In the genomic region with DNA sequence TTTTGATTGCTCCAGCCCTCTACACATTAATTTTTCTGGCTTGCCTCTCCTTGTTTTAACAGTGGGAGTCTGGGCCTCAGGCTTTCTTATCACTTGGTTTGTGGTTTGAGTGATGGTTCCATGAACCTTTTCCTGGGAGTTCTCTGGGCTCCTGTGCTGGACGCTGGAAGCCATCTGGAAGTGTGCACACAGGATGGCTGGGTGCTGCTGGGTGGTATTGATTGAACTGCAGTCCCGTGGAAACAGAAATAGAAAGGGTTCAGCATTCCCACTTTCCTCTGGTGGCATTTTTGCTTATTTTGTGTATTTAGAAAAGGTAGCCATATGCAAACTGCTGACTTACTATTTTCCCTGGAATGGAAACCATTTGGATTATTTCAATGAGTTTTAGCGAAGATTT, we compare ENCODE assay signal across 12 cellular contexts. TPM values are rescaled to one million over a fixed set of nuclear protein-coding genes. Genes with fewer than 3 reads are reported as not detected.
A peak's percentile ranks its signal among the peaks of the same experiment; 100 is the strongest.
DNase-seq lines count a peak whose midpoint lies in the region; ATAC-seq and TF ChIP-seq lines count a peak whose summit lies in the region.
"Had no signal": no experiment of that assay in that cellular context is flagged by ENCODE, and none has a peak within 500 bp of the region (broad histone marks: within the 10 kb centered on the region; RNA-seq: fewer than 3 reads in every experiment).

No MANE protein-coding gene starts in this region.

- H3K9ac ChIP-seq in mammary epithelial cell (ENCODE audit: insufficient read depth, low read length) = no peak overlapping the region

- H3K27me3 ChIP-seq in breast epithelium (no peaks in the 10 kb centered on the region), mammary epithelial cell (ENCODE audit: insufficient read depth, low read length) (no peaks in the 10 kb centered on the region), dorsolateral prefrontal cortex (no peaks in the 10 kb centered on the region), muscle layer of duodenum (ENCODE audit: low read depth, low read length) (no peaks in the 10 kb centered on the region), uterus (no peaks in the 10 kb centered on the region)

- dilution Hi-C loops in mammary epithelial cell (cut with HindIII; ENCODE audit: low sequenced_read_pairs) = no loop called here

- H3K27ac ChIP-seq in breast epithelium = peak overlapping the region; percentile 2 to 41
- H3K27ac ChIP-seq in mammary epithelial cell (ENCODE audit: insufficient read depth, low read depth, low read length) = no peak overlapping the region
- peak overlapping the region in 38 of 59 donors; percentile 1 to 69 (median 27) for H3K27ac ChIP-seq in dorsolateral prefrontal cortex
- peak overlapping the region; percentile 72 for H3K27ac ChIP-seq in muscle layer of duodenum (ENCODE audit: low read length)
- peak overlapping the region; percentile 74 to 93 for H3K27ac ChIP-seq in uterus

- H3K9me3 ChIP-seq in breast epithelium (no peaks in the 10 kb centered on the region), mammary epithelial cell (replicated peaks; ENCODE audit: insufficient read depth, low read length) (no peaks in the 10 kb centered on the region), muscle layer of duodenum (ENCODE audit: control insufficient read depth in 1 of 2, low read length in 2 of 2) (no peaks in the 10 kb centered on the region), uterus (no peaks in the 10 kb centered on the region)

- CTCF ChIA-PET in mammary epithelial cell (lab: Charles Lee; ENCODE audit: low non-redundant PET) = no interaction called here

- no peak overlapping the region for H3K4me3 ChIP-seq in breast epithelium
- no peak overlapping the region for H3K4me3 ChIP-seq in mammary epithelial cell (replicated peaks in 1 of 3; ENCODE audit: insufficient read depth in 1 of 3, low read depth in 2 of 3, low read length in 3 of 3)
- H3K4me3 ChIP-seq in dorsolateral prefrontal cortex = peak overlapping the region in 8 of 59 donors; percentile 1 to 40 (median 19)
- H3K4me3 ChIP-seq in muscle layer of duodenum (ENCODE audit: low read depth in 1 of 2, low read length in 2 of 2) = peak overlapping the region; percentile 16 to 18
- H3K4me3 ChIP-seq in uterus = peak overlapping the region; percentile 16

- DNase-seq in breast epithelium (ENCODE audit: low spot score in 2 of 2) (no peak), mammary epithelial cell (no peak), dorsolateral prefrontal cortex (no peak), uterus (peak in 1 of 2 donors; percentile 30), GF-D8 (lab: John Stamatoyannopoulos, UW) (no peak), NCI-H187 (lab: John Stamatoyannopoulos, UW) (no peak)
- DNase-seq: activated CD4-positive, CD25-positive, alpha-beta regulatory T cell; nephron progenitor cell; SHP77 treated with DMSO at 0.1 percent for 48 hours; stimulated activated CD4-positive, alpha-beta T cell treated with anti-CD3 and anti-CD28 coated beads, Interleukin-4, amount 100 ng/mL, for 4 hours had no signal

- BruUV-seq in mammary epithelial cell (replicated peaks; lab: Mats Ljungman, UMichigan) = no TSS peak

- no peak for ATAC-seq in activated CD4-positive, CD25-positive, alpha-beta regulatory T cell treated with anti-CD3 and anti-CD28 coated beads, Interleukin-2, amount 50 U/mL, for 24 hours

- no peak overlapping the region for H2AFZ ChIP-seq in mammary epithelial cell (ENCODE audit: low read depth, low read length)

- no peaks in the 10 kb centered on the region for H4K20me1 ChIP-seq in mammary epithelial cell (ENCODE audit: insufficient read depth, low read length)

- no peak overlapping the region for H3K4me2 ChIP-seq in mammary epithelial cell (ENCODE audit: insufficient read depth, low read depth, low read length)

- H3K36me3 ChIP-seq in breast epithelium (no peaks in the 10 kb centered on the region), mammary epithelial cell (ENCODE audit: insufficient read depth, low read length) (no peaks in the 10 kb centered on the region), muscle layer of duodenum (ENCODE audit: control insufficient read depth in 1 of 2, insufficient read depth in 2 of 2, low read length in 2 of 2) (no peaks in the 10 kb centered on the region), uterus (no peaks in the 10 kb centered on the region)

- TF ChIP-seq POLR2A in breast epithelium (IDR thresholded peaks at IDR 0.05) (no peak), uterus (IDR thresholded peaks at IDR 0.05) (no peak)

- 98% methylated on average over 3 of the region's 3 CpGs for WGBS in mammary epithelial cell (ENCODE audit: low coverage, missing lambda C conversion rate)

- intact Hi-C loops in breast epithelium (cut with DNase I; ENCODE audit: low total_unique reads) (no loop called here), mammary epithelial cell (cut with micrococcal nuclease) (no loop called here), dorsolateral prefrontal cortex (cut with DNase I) (no loop called here), uterus (cut with DNase I; ENCODE audit: low total_unique reads) (no loop called here)

- TF ChIP-seq CTCF in breast epithelium (IDR thresholded peaks at IDR 0.05) = no peak
- TF ChIP-seq CTCF in mammary epithelial cell (conservative IDR thresholded peaks at IDR 0.05 in 1 of 2, IDR thresholded peaks at IDR 0.05 in 1 of 2; ENCODE audit: extremely low read depth in 1 of 2, insufficient read depth in 1 of 2, low read depth in 1 of 2, low read length in 2 of 2) = no peak
- no peak for TF ChIP-seq CTCF in dorsolateral prefrontal cortex (IDR thresholded peaks at IDR 0.05 in 54 of 56, conservative IDR thresholded peaks at IDR 0.05 in 2 of 56; ENCODE audit: low read depth in 1 of 56, partially characterized antibody in 56 of 56)
- TF ChIP-seq CTCF in uterus (IDR thresholded peaks at IDR 0.05) = no peak

- in situ Hi-C loops in mammary epithelial cell (cut with MboI; ENCODE audit: low sequenced_read_pairs in 2 of 2) = no loop called here

- peaks cover 0 to 9% of the 10 kb centered on the region in 2 donors for H3K4me1 ChIP-seq in breast epithelium
- peaks cover 50% of the 10 kb centered on the region for H3K4me1 ChIP-seq in mammary epithelial cell (ENCODE audit: insufficient read depth, low read length)
- peaks cover 0 to 67% of the 10 kb centered on the region in 2 donors for H3K4me1 ChIP-seq in muscle layer of duodenum (ENCODE audit: control insufficient read depth in 1 of 2, insufficient read depth in 2 of 2, low read length in 2 of 2)
- H3K4me1 ChIP-seq in uterus = peaks cover 0 to 12% of the 10 kb centered on the region in 2 donors

- no peaks in the 10 kb centered on the region for H3K79me2 ChIP-seq in mammary epithelial cell (ENCODE audit: insufficient read depth, low read length)

RNA-seq across cellular contexts. Expression of a gene that starts 25.6 kb away (rescaled TPM):
- total RNA-seq in breast epithelium (10 to 100 TPM; 23.3 to 45.8 (median 25.6) TPM), mammary epithelial cell (1 to 10 TPM; 5.7 to 8.3 TPM), dorsolateral prefrontal cortex (10 to 100 TPM in 82 of 120 experiments, 1 to 10 TPM in 38; 4.7 to 23.9 (median 11.8) TPM), uterus (10 to 100 TPM; 18.2 to 66.0 (median 52.6) TPM)
- polyA plus RNA-seq in mammary epithelial cell = 1.7 TPM
- 0.88 TPM for polyA minus RNA-seq in mammary epithelial cell

Comparison
In these comparisons a context has a peak if more than half of its experiments do, and no peak if none do; other contexts are left out.
1. H3K4me3 ChIP-seq: peak in muscle layer of duodenum (2 of 2) and uterus (2 of 2); none in breast epithelium (0 of 3) and mammary epithelial cell (0 of 3).